ENCODE assay signal across 16 cellular contexts in the genomic region with DNA sequence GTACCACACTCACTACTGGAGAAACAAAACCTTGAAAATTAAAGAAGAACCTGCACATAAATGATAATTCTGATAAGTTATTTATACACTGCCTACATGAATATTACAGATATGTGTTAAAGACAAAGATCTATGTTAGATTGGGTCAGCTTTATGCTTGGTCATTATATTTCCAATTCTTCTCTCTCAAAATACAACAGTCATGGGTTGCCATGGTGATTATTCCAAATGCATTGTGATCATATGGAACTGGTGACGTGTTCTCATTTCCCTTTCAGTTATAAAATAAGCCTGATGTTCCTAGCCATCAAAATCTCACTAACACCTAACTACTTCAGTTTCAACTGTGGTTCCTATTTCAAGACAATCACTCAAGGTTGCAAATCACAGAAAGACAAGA.
"Had no signal": no experiment of that assay in that cellular context is flagged by ENCODE, and none has a peak within 500 bp of the region (broad histone marks: within the 10 kb centered on the region; RNA-seq: fewer than 3 reads in every experiment).

No MANE protein-coding gene starts in this region.

- H2AFZ ChIP-seq: parathyroid adenoma had no signal

- H3K27me3 Mint-ChIP-seq: activated CD4-positive, alpha-beta memory T cell treated with anti-CD3 and anti-CD28 coated beads for 36 hours; dendritic cell treated with granulocyte-macrophage colony-stimulating factor and Interleukin-4, amounts not matched to agents 40 ng/mL and 50 ng/mL, for 4 days had no signal

- H3K27ac Mint-ChIP-seq: activated CD4-positive, alpha-beta memory T cell treated with anti-CD3 and anti-CD28 coated beads for 36 hours; dendritic cell treated with granulocyte-macrophage colony-stimulating factor and Interleukin-4, amounts not matched to agents 40 ng/mL and 50 ng/mL, for 4 days had no signal

- DNase-seq: activated CD4-positive, alpha-beta memory T cell treated with anti-CD3 and anti-CD28 coated beads for 36 hours; activated CD4-positive, alpha-beta T cell treated with anti-CD3 and anti-CD28 coated beads for 1 hour; activated gamma-delta T cell; activated T-cell treated with anti-CD3 and anti-CD28 coated beads, Interleukin-2, amount 50 U/mL, for 72 hours; aorta; effector memory CD4-positive, alpha-beta T cell; foreskin keratinocyte; sigmoid colon; spleen; stomach; T-helper 9 cell had no signal

- H3K27ac ChIP-seq: breast epithelium, foreskin keratinocyte, neutrophil, parathyroid adenoma, sigmoid colon, spleen, stomach, thoracic aorta had no signal

- H3K9ac ChIP-seq: parathyroid adenoma had no signal

- H3K4me1 ChIP-seq: foreskin keratinocyte had no signal

- H3K4me3 ChIP-seq: breast epithelium, sigmoid colon, spleen, stomach, thoracic aorta had no signal

- H3K4me3 Mint-ChIP-seq: activated CD4-positive, alpha-beta memory T cell treated with anti-CD3 and anti-CD28 coated beads for 36 hours; dendritic cell treated with granulocyte-macrophage colony-stimulating factor and Interleukin-4, amounts not matched to agents 40 ng/mL and 50 ng/mL, for 4 days had no signal

- H3K9me3 ChIP-seq: breast epithelium, neutrophil, sigmoid colon, spleen, stomach, thoracic aorta had no signal

- ATAC-seq: activated T-cell treated with anti-CD3 and anti-CD28 coated beads, Interleukin-2, amount 50 U/mL, for 72 hours; foreskin keratinocyte had no signal

- H3K36me3 ChIP-seq: breast epithelium, sigmoid colon, thoracic aorta had no signal

- H3K9me3 Mint-ChIP-seq: activated T-cell treated with anti-CD3 and anti-CD28 coated beads, Interleukin-2, amount 50 U/mL, for 72 hours had no signal

- H3K27me3 ChIP-seq: breast epithelium, foreskin keratinocyte, neutrophil, sigmoid colon, spleen, stomach had no signal
